Comparison of ENCODE assay signal across 13 cellular contexts in the genomic region with DNA sequence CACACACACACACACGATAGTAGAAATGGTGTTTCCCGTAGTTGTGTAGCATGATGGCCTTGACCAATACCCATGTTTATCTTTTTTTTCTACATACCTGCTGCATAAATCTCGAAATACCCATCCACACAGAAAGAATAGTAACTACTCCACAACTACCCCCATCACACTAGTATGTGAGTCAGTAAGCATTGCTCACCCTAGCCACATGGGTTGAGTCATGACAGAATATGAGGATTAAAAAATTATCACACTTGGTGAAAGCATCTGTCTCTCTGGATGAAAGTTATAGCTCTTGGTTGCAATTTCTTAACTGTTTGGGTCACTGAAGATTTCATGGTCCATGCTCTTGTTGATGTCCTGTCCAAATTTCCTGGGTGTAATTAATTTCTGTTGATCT.
A peak's percentile ranks its signal among the peaks of the same experiment; 100 is the strongest.
DNase-seq lines count a peak whose midpoint lies in the region; ATAC-seq and TF ChIP-seq lines count a peak whose summit lies in the region.
"Had no signal": no experiment of that assay in that cellular context is flagged by ENCODE, and none has a peak within 500 bp of the region (broad histone marks: within the 10 kb centered on the region; RNA-seq: fewer than 3 reads in every experiment).

No MANE protein-coding gene starts in this region.

- ATAC-seq in natural killer cell treated with Interleukin-12 subunit alpha and Interleukin-12 subunit beta and Interleukin-15 and Interleukin-18, amount 100 ng/mL, for 72 hours, result peak; percentile 43 to 94
- ATAC-seq in natural killer cell (no peak), Panc1 (no peak)

- H3K4me3 Mint-ChIP-seq in natural killer cell treated with Interleukin-12 subunit alpha and Interleukin-12 subunit beta and Interleukin-15 and Interleukin-18, amount 100 ng/mL, for 72 hours, result no peak overlapping the region
- no peak overlapping the region for H3K4me3 Mint-ChIP-seq in natural killer cell

- POLR2A ChIA-PET in Panc1 (lab: Charles Lee), result no interaction called here

- H3K27ac Mint-ChIP-seq in natural killer cell treated with Interleukin-12 subunit alpha and Interleukin-12 subunit beta and Interleukin-15 and Interleukin-18, amount 100 ng/mL, for 72 hours, result no peak overlapping the region
- no peak overlapping the region for H3K27ac Mint-ChIP-seq in natural killer cell

- intact Hi-C loops in natural killer cell (cut with micrococcal nuclease), result no loop called here
- intact Hi-C loops in Panc1 (cut with micrococcal nuclease; ENCODE audit: unreplicated experiment), result no loop called here

- peaks cover 8% of the 10 kb centered on the region for H3K36me3 Mint-ChIP-seq in natural killer cell treated with Interleukin-12 subunit alpha and Interleukin-12 subunit beta and Interleukin-15 and Interleukin-18, amount 100 ng/mL, for 72 hours
- no peaks in the 10 kb centered on the region for H3K36me3 Mint-ChIP-seq in natural killer cell

- no peaks in the 10 kb centered on the region for H3K4me1 ChIP-seq in Panc1 (ENCODE audit: control insufficient read depth, insufficient read depth, low read length)

- no peak for DNase-seq in natural killer cell treated with Interleukin-12 subunit alpha and Interleukin-12 subunit beta and Interleukin-15 and Interleukin-18, amount 100 ng/mL, for 72 hours (ENCODE audit: low spot score)
- DNase-seq in natural killer cell (no peak), Panc1 (ENCODE audit: low read depth, low spot score) (peak; percentile 20), fibroblast of peridontal ligament (ENCODE audit: extremely low read depth) (peak; percentile 47), stromal cell of bone marrow (ENCODE audit: low read depth) (peak; percentile 47), H7 (no peak), GM19238 (ENCODE audit: insufficient read length, low spot score) (no peak), HT-29 (ENCODE audit: low spot score) (no peak)
- DNase-seq: activated CD4-positive, CD25-positive, alpha-beta regulatory T cell; aorta; esophagus squamous epithelium; KG1; uterus had no signal

- peaks cover 0 to 3% of the 10 kb centered on the region in 2 donors for H3K27me3 Mint-ChIP-seq in natural killer cell treated with Interleukin-12 subunit alpha and Interleukin-12 subunit beta and Interleukin-15 and Interleukin-18, amount 100 ng/mL, for 72 hours
- no peaks in the 10 kb centered on the region for H3K27me3 Mint-ChIP-seq in natural killer cell (ENCODE audit: low read depth in 2 of 2)

- no TSS peak for BruUV-seq in Panc1 (replicated peaks; lab: Mats Ljungman, UMichigan)

- no peak overlapping the region for H3K27ac ChIP-seq in Panc1 (ENCODE audit: low read length)

- no peaks in the 10 kb centered on the region for H3K36me3 ChIP-seq in Panc1 (ENCODE audit: control insufficient read depth, insufficient read depth, low read length)
- H3K36me3 ChIP-seq in H7 (replicated peaks; ENCODE audit: control insufficient read depth, insufficient read depth, low read length), result no peaks in the 10 kb centered on the region
- H3K36me3 ChIP-seq: esophagus squamous epithelium, uterus had no signal

- in situ Hi-C loops in Panc1 (cut with HindIII; ENCODE audit: low pct_unique_long_range_greater_than_20kb, low sequenced_read_pairs), result no loop called here

- CTCF ChIA-PET in Panc1 (lab: Charles Lee), result no interaction called here

- no peaks in the 10 kb centered on the region for H3K9me3 ChIP-seq in Panc1 (ENCODE audit: control insufficient read depth, insufficient read depth, low read depth, low read length)
- H3K9me3 ChIP-seq: esophagus squamous epithelium, uterus had no signal

- H3K27me3 ChIP-seq in Panc1 (ENCODE audit: control insufficient read depth, insufficient read depth, low read length) (no peaks in the 10 kb centered on the region), H7 (ENCODE audit: control insufficient read depth, insufficient read depth, low read length) (no peaks in the 10 kb centered on the region)
- H3K27me3 ChIP-seq: esophagus squamous epithelium, uterus had no signal

- H3K4me3 ChIP-seq in Panc1 (ENCODE audit: low read depth in 2 of 2, low read length in 2 of 2), result no peak overlapping the region
- no peak overlapping the region for H3K4me3 ChIP-seq in H7 (ENCODE audit: insufficient read depth, low read depth, low read length)
- H3K4me3 ChIP-seq: esophagus squamous epithelium, uterus had no signal

- TF ChIP-seq CTCF in natural killer cell (IDR thresholded peaks at IDR 0.05) (no peak), Panc1 (IDR thresholded peaks at IDR 0.05) (no peak)

- peaks cover 0 to 9% of the 10 kb centered on the region in 2 donors for H3K4me1 Mint-ChIP-seq in natural killer cell treated with Interleukin-12 subunit alpha and Interleukin-12 subunit beta and Interleukin-15 and Interleukin-18, amount 100 ng/mL, for 72 hours (ENCODE audit: low read depth in 2 of 2)
- no peaks in the 10 kb centered on the region for H3K4me1 Mint-ChIP-seq in natural killer cell

- H3K9me3 Mint-ChIP-seq in natural killer cell treated with Interleukin-12 subunit alpha and Interleukin-12 subunit beta and Interleukin-15 and Interleukin-18, amount 100 ng/mL, for 72 hours, result peaks cover 11% of the 10 kb centered on the region
- H3K9me3 Mint-ChIP-seq in natural killer cell, result peaks cover 0 to 3% of the 10 kb centered on the region in 2 donors

Comparison
In these comparisons a context has a peak if more than half of its experiments do, and no peak if none do; other contexts are left out.
1. ATAC-seq: peak in natural killer cell treated with Interleukin-12 subunit alpha and Interleukin-12 subunit beta and Interleukin-15 and Interleukin-18, amount 100 ng/mL, for 72 hours (2 of 2); none in natural killer cell (0 of 3) and Panc1 (single experiment).
2. DNase-seq: peak in Panc1 (single experiment), fibroblast of peridontal ligament (single experiment) and stromal cell of bone marrow (single experiment); none in natural killer cell treated with Interleukin-12 subunit alpha and Interleukin-12 subunit beta and Interleukin-15 and Interleukin-18, amount 100 ng/mL, for 72 hours (single experiment), natural killer cell (single experiment), H7 (single experiment), GM19238 (single experiment) and HT-29 (single experiment).